In genomic region chr12:132495629-132496207, GRCh38 we compare ENCODE assay signal across 19 cellular contexts. TPM values are rescaled to one million over a fixed set of nuclear protein-coding genes. Genes with fewer than 3 reads are reported as not detected.
DNase-seq lines count a peak whose midpoint lies in the region; ATAC-seq and TF ChIP-seq lines count a peak whose summit lies in the region.
"Had no signal": no experiment of that assay in that cellular context is flagged by ENCODE, and none has a peak within 500 bp of the region (broad histone marks: within the 10 kb centered on the region; RNA-seq: fewer than 3 reads in every experiment).

No MANE protein-coding gene starts in this region.

- H3K4me3 Mint-ChIP-seq in nephron progenitor cell: no peak overlapping the region
- H3K4me3 Mint-ChIP-seq in T-cell: peak overlapping the region in 1 of 3 donors; percentile 23
- H3K4me3 Mint-ChIP-seq: HFFc6 had no signal

- H3K27ac Mint-ChIP-seq in nephron progenitor cell: no peak overlapping the region
- H3K27ac Mint-ChIP-seq in T-cell: peak overlapping the region in 1 of 2 donors; percentile 34
- H3K27ac Mint-ChIP-seq: HFFc6 had no signal

- H3K9me3 ChIP-seq in left ventricle myocardium inferior (replicated peaks): no peaks in the 10 kb centered on the region
- H3K9me3 ChIP-seq in adrenal gland (replicated peaks in 1 of 3): no peaks in the 10 kb centered on the region
- H3K9me3 ChIP-seq in testis: no peaks in the 10 kb centered on the region
- H3K9me3 ChIP-seq in SK-N-SH: no peaks in the 10 kb centered on the region
- H3K9me3 ChIP-seq: Peyer's patch had no signal

- no peaks in the 10 kb centered on the region for H3K27me3 Mint-ChIP-seq in nephron progenitor cell (ENCODE audit: low read depth, poor library complexity)
- no peaks in the 10 kb centered on the region for H3K27me3 Mint-ChIP-seq in T-cell
- H3K27me3 Mint-ChIP-seq: CD4-positive, CD25-positive, alpha-beta regulatory T cell had no signal

- H3K9me2 ChIP-seq in SK-N-SH: no peaks in the 10 kb centered on the region

- no peak overlapping the region for H2AFZ ChIP-seq in SK-N-SH (ENCODE audit: low read depth)

- intact Hi-C loops in left ventricle myocardium inferior (cut with micrococcal nuclease) (no loop called here), cardiac septum (cut with DNase I) (no loop called here), adrenal gland (cut with DNase I) (no loop called here), testis (cut with DNase I; ENCODE audit: low total_unique reads) (no loop called here)

- no peaks in the 10 kb centered on the region for H3F3A ChIP-seq in SK-N-SH (replicated peaks; ENCODE audit: insufficient read depth)

- no peaks in the 10 kb centered on the region for H3K9me3 Mint-ChIP-seq in nephron progenitor cell
- no peaks in the 10 kb centered on the region for H3K9me3 Mint-ChIP-seq in T-cell
- H3K9me3 Mint-ChIP-seq: CD4-positive, CD25-positive, alpha-beta regulatory T cell; HFFc6 had no signal

- whole genome bisulfite sequencing in adrenal gland, 4 donors: 29 to 43% (median 39%) methylated on average over 8 to 25 of the region's 25 CpGs
- WGBS in testis, 2 donors: 56 to 60% methylated on average over 5 to 25 of the region's 25 CpGs
- 96% methylated on average over 7 of the region's 25 CpGs for WGBS in SK-N-SH (ENCODE audit: low lambda C conversion rate)

- H3K4me1 Mint-ChIP-seq in nephron progenitor cell: peaks cover 65% of the 10 kb centered on the region
- peaks cover 58 to 80% (median 78%) of the 10 kb centered on the region in 3 donors for H3K4me1 Mint-ChIP-seq in T-cell

- DNase-seq in left ventricle myocardium inferior (no peak), cardiac septum (ENCODE audit: low spot score) (no peak), adrenal gland (peak; percentile 67 to 80 (median 72)), nephron progenitor cell (peak; percentile 40), testis (no peak), SK-N-SH (no peak), T-cell (no peak)
- DNase-seq: CD4-positive, CD25-positive, alpha-beta regulatory T cell; DND-41; GF-D8; HFFc6; KG1; MM.1S; NCI-H1105; NCI-H1930; NCI-H2171 treated with DMSO at 0.1 percent for 48 hours; Peyer's patch; SHP77 had no signal

- POLR2A ChIA-PET in SK-N-SH (lab: Yijun Ruan, JAX): no interaction called here
- POLR2A ChIA-PET in T-cell (lab: Charles Lee): no interaction called here

- H3K4me3 ChIP-seq in left ventricle myocardium inferior: peak overlapping the region; percentile 6
- H3K4me3 ChIP-seq in adrenal gland: no peak overlapping the region
- H3K4me3 ChIP-seq in testis: no peak overlapping the region
- no peak overlapping the region for H3K4me3 ChIP-seq in SK-N-SH (ENCODE audit: low read depth in 2 of 2, low read length in 1 of 2)
- H3K4me3 ChIP-seq: Peyer's patch had no signal

- ATAC-seq in T-cell (replicated peaks in 1 of 4): no peak
- no peak for ATAC-seq in GM21717 (IDR thresholded peaks at IDR 0.05; ENCODE audit: unreplicated experiment)

- no peak for TF ChIP-seq POLR2A in adrenal gland (IDR thresholded peaks at IDR 0.05)
- no peak for TF ChIP-seq POLR2A in testis (IDR thresholded peaks at IDR 0.05)

- no peak for TF ChIP-seq CTCF in left ventricle myocardium inferior (IDR thresholded peaks at IDR 0.05; ENCODE audit: borderline replicate concordance)
- TF ChIP-seq CTCF in adrenal gland (IDR thresholded peaks at IDR 0.05): no peak
- TF ChIP-seq CTCF in nephron progenitor cell (IDR thresholded peaks at IDR 0.05): no peak
- no peak for TF ChIP-seq CTCF in testis (IDR thresholded peaks at IDR 0.05)
- no peak for TF ChIP-seq CTCF in SK-N-SH (IDR thresholded peaks at IDR 0.05)

- no peak for TF ChIP-seq RAD21 in SK-N-SH (IDR thresholded peaks at IDR 0.05; ENCODE audit: low read length)

- peaks cover 100% of the 10 kb centered on the region for H4K20me1 ChIP-seq in SK-N-SH (ENCODE audit: insufficient read depth)

- no peak overlapping the region for H3K4me2 ChIP-seq in SK-N-SH

- H3K27me3 ChIP-seq in left ventricle myocardium inferior (ENCODE audit: low read depth) (no peaks in the 10 kb centered on the region), adrenal gland (no peaks in the 10 kb centered on the region), testis (no peaks in the 10 kb centered on the region), SK-N-SH (ENCODE audit: insufficient read depth) (no peaks in the 10 kb centered on the region)
- H3K27me3 ChIP-seq: Peyer's patch had no signal

- H3K36me3 ChIP-seq in left ventricle myocardium inferior (no peaks in the 10 kb centered on the region), adrenal gland (replicated peaks in 1 of 2) (no peaks in the 10 kb centered on the region), testis (ENCODE audit: low read depth, missing control alignments) (no peaks in the 10 kb centered on the region), SK-N-SH (replicated peaks in 1 of 2; ENCODE audit: control insufficient read depth in 1 of 2, insufficient read depth in 2 of 2, low read length in 1 of 2) (peaks cover 0 to 4% of the 10 kb centered on the region in 2 experiments)

- H3K79me2 ChIP-seq in SK-N-SH (ENCODE audit: insufficient read depth): peaks cover 95% of the 10 kb centered on the region

- no peak overlapping the region for H3K27ac ChIP-seq in left ventricle myocardium inferior (replicated peaks)
- H3K27ac ChIP-seq in adrenal gland: peak overlapping the region in 2 of 5 donors; percentile 60 to 75
- peak overlapping the region; percentile 48 to 70 for H3K27ac ChIP-seq in testis
- H3K27ac ChIP-seq in SK-N-SH (ENCODE audit: low read depth in 2 of 2, low read length in 1 of 2): no peak overlapping the region; a peak in 1 of 4 replicates
- H3K27ac ChIP-seq: Peyer's patch had no signal

- peaks cover 100% of the 10 kb centered on the region for H3K4me1 ChIP-seq in left ventricle myocardium inferior
- peaks cover 52 to 82% of the 10 kb centered on the region in 2 donors for H3K4me1 ChIP-seq in adrenal gland (replicated peaks in 1 of 2)
- H3K4me1 ChIP-seq in testis: peaks cover 88% of the 10 kb centered on the region
- H3K4me1 ChIP-seq in SK-N-SH (ENCODE audit: control insufficient read depth in 1 of 2, insufficient read depth in 2 of 2, low read depth in 1 of 2, low read length in 1 of 2): peaks cover 0 to 50% of the 10 kb centered on the region in 2 experiments; a peak in 1 of 4 replicates

- no peak for TF ChIP-seq EP300 in SK-N-SH (IDR thresholded peaks at IDR 0.05; ENCODE audit: borderline replicate concordance in 1 of 2, low read depth in 1 of 2, low read length in 1 of 2)

- CTCF ChIA-PET in SK-N-SH (lab: Yijun Ruan, JAX) (interaction anchor here (1.4 kb wide), 1 partner anchor 81 kb away, joined by 5 read pairs; no protein-coding TSS in a partner anchor), T-cell (lab: Charles Lee) (no interaction called here)

- no peak overlapping the region for H3K9ac ChIP-seq in SK-N-SH

- H3K36me3 Mint-ChIP-seq in nephron progenitor cell (ENCODE audit: low read depth) (no peaks in the 10 kb centered on the region), T-cell (peaks cover 3% of the 10 kb centered on the region)

TF ChIP-seq in SK-N-SH, 30 proteins besides CTCF, POLR2A, EP300 and RAD21 (continues in another document):
- TF ChIP-seq TEAD4 (IDR thresholded peaks at IDR 0.05; ENCODE audit: borderline replicate concordance, insufficient read depth) (no peak), GATA2 (CRISPR knock-in tag; IDR thresholded peaks at IDR 0.05) (no peak), ZBTB33 (IDR thresholded peaks at IDR 0.05; ENCODE audit: borderline replicate concordance, low read depth) (no peak), SMC3 (IDR thresholded peaks at IDR 0.05; ENCODE audit: low read depth, low read length) (no peak), JUND (IDR thresholded peaks at IDR 0.05) (no peak), GABPA (IDR thresholded peaks at IDR 0.05; ENCODE audit: low read depth) (no peak)
- TF ChIP-seq, protein P1, sequence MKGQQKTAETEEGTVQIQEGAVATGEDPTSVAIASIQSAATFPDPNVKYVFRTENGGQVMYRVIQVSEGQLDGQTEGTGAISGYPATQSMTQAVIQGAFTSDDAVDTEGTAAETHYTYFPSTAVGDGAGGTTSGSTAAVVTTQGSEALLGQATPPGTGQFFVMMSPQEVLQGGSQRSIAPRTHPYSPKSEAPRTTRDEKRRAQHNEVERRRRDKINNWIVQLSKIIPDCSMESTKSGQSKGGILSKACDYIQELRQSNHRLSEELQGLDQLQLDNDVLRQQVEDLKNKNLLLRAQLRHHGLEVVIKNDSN (IDR thresholded peaks at IDR 0.05; ENCODE audit: borderline replicate concordance, low read depth): no peak
- TF ChIP-seq, protein P2, sequence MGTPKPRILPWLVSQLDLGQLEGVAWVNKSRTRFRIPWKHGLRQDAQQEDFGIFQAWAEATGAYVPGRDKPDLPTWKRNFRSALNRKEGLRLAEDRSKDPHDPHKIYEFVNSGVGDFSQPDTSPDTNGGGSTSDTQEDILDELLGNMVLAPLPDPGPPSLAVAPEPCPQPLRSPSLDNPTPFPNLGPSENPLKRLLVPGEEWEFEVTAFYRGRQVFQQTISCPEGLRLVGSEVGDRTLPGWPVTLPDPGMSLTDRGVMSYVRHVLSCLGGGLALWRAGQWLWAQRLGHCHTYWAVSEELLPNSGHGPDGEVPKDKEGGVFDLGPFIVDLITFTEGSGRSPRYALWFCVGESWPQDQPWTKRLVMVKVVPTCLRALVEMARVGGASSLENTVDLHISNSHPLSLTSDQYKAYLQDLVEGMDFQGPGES (IDR thresholded peaks at IDR 0.05; ENCODE audit: low read depth, low read length): no peak

RNA-seq across cellular contexts. Expression of gene FBRSL1, which starts 5.8 kb away (rescaled TPM):
- total RNA-seq in left ventricle myocardium inferior (66.0 TPM), cardiac septum (60.4 TPM), adrenal gland (10 to 100 TPM; 12.5 to 63.8 (median 26.9) TPM), testis (10 to 100 TPM; 88.3 to 98.9 TPM), T-cell (100 to 1,000 TPM in 2 of 5 donors, 10 to 100 TPM in 3; 82.1 to 114 (median 99.3) TPM)
- polyA plus RNA-seq in adrenal gland (10 to 100 TPM; 10.9 to 62.3 (median 41.9) TPM), testis (ENCODE audit: insufficient read depth, low read depth, low replicate concordance) (51.1 TPM), SK-N-SH (2012; rRNA removed) (3.3 and 5.5 TPM in 2 replicates)
- 3.2 and 4.9 TPM in 2 replicates for polyA plus RNA-seq in SK-N-SH (2012; cell fraction: cytosol; rRNA removed)
- 29.5 and 88.3 TPM in 2 replicates for polyA plus RNA-seq in SK-N-SH (2012; cell fraction: nucleus; rRNA removed)

Comparison
In these comparisons a context has a peak if more than half of its experiments do, and no peak if none do; other contexts are left out.
1. DNase-seq: peak in adrenal gland (7 of 7) and nephron progenitor cell (single experiment); none in left ventricle myocardium inferior (single experiment), cardiac septum (single experiment), testis (single experiment), SK-N-SH (single experiment) and T-cell (0 of 34).
2. H3K27ac ChIP-seq: peak in testis (2 of 2); none in left ventricle myocardium inferior (single experiment) and SK-N-SH (0 of 2).